1 cellular context compared by ENCODE assay signal in the genomic region with DNA sequence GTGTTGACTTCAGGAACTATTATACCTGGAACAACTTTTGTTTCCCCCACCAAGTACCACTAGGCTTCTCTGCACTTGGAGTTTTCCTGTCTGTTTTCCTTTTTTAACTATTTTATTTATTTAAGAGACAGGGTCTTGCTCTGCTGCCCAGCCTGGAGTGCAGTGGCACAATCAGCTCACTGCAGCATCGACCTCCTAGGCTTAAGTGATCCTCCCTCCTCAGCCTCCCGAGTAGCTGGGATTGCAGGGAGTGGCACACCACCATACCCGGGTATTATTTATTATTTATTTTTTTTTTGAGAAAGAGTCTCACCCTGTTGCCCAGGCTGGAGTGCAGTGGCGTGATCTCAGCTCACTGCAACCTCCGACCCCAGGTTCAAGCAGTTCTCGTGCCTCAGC.
TF ChIP-seq lines count a peak whose summit lies in the region.

No MANE protein-coding gene starts in this region.

TF ChIP-seq in GM23338, 12 proteins besides CTCF, POLR2A, EP300 and RAD21:
- TF ChIP-seq NANOG (IDR thresholded peaks at IDR 0.05; ENCODE audit: borderline replicate concordance) = no peak
- TF ChIP-seq REST (IDR thresholded peaks at IDR 0.05; ENCODE audit: unreplicated experiment) = no peak
- no peak for TF ChIP-seq EZH2 (IDR thresholded peaks at IDR 0.05; ENCODE audit: low read depth, unreplicated experiment)
- TF ChIP-seq EZH2phosphoT487 (IDR thresholded peaks at IDR 0.05; ENCODE audit: unreplicated experiment) = no peak
- TF ChIP-seq POLR2AphosphoS5 (IDR thresholded peaks at IDR 0.05; ENCODE audit: low read depth) = no peak
- TF ChIP-seq, protein P1, sequence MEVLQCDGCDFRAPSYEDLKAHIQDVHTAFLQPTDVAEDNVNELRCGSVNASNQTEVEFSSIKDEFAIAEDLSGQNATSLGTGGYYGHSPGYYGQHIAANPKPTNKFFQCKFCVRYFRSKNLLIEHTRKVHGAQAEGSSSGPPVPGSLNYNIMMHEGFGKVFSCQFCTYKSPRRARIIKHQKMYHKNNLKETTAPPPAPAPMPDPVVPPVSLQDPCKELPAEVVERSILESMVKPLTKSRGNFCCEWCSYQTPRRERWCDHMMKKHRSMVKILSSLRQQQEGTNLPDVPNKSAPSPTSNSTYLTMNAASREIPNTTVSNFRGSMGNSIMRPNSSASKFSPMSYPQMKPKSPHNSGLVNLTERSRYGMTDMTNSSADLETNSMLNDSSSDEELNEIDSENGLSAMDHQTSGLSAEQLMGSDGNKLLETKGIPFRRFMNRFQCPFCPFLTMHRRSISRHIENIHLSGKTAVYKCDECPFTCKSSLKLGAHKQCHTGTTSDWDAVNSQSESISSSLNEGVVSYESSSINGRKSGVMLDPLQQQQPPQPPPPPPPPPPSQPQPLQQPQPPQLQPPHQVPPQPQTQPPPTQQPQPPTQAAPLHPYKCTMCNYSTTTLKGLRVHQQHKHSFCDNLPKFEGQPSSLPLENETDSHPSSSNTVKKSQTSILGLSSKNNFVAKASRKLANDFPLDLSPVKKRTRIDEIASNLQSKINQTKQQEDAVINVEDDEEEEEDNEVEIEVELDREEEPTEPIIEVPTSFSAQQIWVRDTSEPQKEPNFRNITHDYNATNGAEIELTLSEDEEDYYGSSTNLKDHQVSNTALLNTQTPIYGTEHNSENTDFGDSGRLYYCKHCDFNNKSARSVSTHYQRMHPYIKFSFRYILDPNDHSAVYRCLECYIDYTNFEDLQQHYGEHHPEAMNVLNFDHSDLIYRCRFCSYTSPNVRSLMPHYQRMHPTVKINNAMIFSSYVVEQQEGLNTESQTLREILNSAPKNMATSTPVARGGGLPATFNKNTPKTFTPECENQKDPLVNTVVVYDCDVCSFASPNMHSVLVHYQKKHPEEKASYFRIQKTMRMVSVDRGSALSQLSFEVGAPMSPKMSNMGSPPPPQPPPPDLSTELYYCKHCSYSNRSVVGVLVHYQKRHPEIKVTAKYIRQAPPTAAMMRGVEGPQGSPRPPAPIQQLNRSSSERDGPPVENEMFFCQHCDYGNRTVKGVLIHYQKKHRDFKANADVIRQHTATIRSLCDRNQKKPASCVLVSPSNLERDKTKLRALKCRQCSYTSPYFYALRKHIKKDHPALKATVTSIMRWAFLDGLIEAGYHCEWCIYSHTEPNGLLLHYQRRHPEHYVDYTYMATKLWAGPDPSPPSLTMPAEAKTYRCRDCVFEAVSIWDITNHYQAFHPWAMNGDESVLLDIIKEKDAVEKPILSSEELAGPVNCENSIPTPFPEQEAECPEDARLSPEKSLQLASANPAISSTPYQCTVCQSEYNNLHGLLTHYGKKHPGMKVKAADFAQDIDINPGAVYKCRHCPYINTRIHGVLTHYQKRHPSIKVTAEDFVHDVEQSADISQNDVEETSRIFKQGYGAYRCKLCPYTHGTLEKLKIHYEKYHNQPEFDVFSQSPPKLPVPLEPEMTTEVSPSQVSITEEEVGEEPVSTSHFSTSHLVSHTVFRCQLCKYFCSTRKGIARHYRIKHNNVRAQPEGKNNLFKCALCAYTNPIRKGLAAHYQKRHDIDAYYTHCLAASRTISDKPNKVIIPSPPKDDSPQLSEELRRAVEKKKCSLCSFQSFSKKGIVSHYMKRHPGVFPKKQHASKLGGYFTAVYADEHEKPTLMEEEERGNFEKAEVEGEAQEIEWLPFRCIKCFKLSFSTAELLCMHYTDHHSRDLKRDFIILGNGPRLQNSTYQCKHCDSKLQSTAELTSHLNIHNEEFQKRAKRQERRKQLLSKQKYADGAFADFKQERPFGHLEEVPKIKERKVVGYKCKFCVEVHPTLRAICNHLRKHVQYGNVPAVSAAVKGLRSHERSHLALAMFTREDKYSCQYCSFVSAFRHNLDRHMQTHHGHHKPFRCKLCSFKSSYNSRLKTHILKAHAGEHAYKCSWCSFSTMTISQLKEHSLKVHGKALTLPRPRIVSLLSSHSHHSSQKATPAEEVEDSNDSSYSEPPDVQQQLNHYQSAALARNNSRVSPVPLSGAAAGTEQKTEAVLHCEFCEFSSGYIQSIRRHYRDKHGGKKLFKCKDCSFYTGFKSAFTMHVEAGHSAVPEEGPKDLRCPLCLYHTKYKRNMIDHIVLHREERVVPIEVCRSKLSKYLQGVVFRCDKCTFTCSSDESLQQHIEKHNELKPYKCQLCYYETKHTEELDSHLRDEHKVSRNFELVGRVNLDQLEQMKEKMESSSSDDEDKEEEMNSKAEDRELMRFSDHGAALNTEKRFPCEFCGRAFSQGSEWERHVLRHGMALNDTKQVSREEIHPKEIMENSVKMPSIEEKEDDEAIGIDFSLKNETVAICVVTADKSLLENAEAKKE (CRISPR knock-in tag; IDR thresholded peaks at IDR 0.05) = no peak
- no peak for TF ChIP-seq JUNB (IDR thresholded peaks at IDR 0.05; ENCODE audit: unreplicated experiment)
- TF ChIP-seq ZNF331 (CRISPR knock-in tag; IDR thresholded peaks at IDR 0.05; ENCODE audit: low read depth) = no peak
- no peak for TF ChIP-seq STAT1 (IDR thresholded peaks at IDR 0.05; ENCODE audit: unreplicated experiment)
- TF ChIP-seq, protein P2, sequence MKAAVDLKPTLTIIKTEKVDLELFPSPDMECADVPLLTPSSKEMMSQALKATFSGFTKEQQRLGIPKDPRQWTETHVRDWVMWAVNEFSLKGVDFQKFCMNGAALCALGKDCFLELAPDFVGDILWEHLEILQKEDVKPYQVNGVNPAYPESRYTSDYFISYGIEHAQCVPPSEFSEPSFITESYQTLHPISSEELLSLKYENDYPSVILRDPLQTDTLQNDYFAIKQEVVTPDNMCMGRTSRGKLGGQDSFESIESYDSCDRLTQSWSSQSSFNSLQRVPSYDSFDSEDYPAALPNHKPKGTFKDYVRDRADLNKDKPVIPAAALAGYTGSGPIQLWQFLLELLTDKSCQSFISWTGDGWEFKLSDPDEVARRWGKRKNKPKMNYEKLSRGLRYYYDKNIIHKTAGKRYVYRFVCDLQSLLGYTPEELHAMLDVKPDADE (IDR thresholded peaks at IDR 0.05) = no peak
- TF ChIP-seq ZNF114 (CRISPR knock-in tag; IDR thresholded peaks at IDR 0.05) = no peak
- TF ChIP-seq CREB1 (CRISPR knock-in tag; IDR thresholded peaks at IDR 0.05; ENCODE audit: low read depth) = no peak
